Comparison of ENCODE assay signal across 20 cellular contexts in the genomic region with DNA sequence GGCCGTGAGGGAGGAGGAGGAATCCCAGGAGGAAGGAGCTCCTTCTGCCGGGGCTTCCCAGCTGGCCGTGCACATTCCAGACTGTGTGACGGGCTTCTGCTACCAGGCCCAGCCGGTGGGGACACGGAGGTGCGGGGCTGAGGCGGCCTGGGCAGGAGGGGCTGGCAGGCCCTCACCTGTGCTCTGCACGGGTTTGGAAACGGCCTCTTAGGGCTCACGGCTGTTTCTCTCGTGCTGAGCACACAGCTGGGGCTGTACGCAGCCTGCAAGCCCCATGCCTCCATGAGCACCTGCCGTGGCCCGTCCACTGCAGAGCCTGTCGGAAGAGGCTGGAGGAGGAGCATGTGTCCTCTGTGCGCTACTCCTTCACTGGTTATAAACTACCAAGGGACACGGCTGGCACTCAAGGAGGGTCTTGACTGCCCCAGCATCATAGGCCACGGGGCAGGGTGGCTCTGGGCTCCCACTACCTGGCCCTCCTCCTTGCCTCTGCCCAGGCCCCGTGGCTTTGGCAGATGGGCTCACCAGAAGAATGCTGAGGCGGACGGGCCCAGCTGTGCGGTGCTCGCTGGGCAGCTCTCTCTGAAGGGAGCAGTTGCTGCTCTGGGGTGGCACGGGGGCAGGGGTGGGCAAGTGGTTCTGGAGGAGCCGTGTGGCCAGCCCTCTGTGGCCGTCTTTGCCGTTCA. TPM values are rescaled to one million over a fixed set of nuclear protein-coding genes. Genes with fewer than 3 reads are reported as not detected.
A peak's percentile ranks its signal among the peaks of the same experiment; 100 is the strongest.
DNase-seq lines count a peak whose midpoint lies in the region; ATAC-seq and TF ChIP-seq lines count a peak whose summit lies in the region.
"Had no signal": no experiment of that assay in that cellular context is flagged by ENCODE, and none has a peak within 500 bp of the region (broad histone marks: within the 10 kb centered on the region; RNA-seq: fewer than 3 reads in every experiment).

No MANE protein-coding gene starts in this region.

- no peak for TF ChIP-seq POLR2A in IMR-90 (IDR thresholded peaks at IDR 0.05; ENCODE audit: low read depth, low read length)

- H3K4ac ChIP-seq in IMR-90 (ENCODE audit: low read depth, low read length) (no peak overlapping the region), mesendoderm (ENCODE audit: low read depth, low read length) (no peak overlapping the region)

- no peaks in the 10 kb centered on the region for H3K4me1 ChIP-seq in IMR-90 (ENCODE audit: control insufficient read depth, insufficient read depth, low read length)
- H3K4me1 ChIP-seq in right atrium auricular region = no peaks in the 10 kb centered on the region
- no peaks in the 10 kb centered on the region for H3K4me1 ChIP-seq in mesendoderm (ENCODE audit: control insufficient read depth, low read depth, low read length)
- H3K4me1 ChIP-seq: breast epithelium, neural progenitor cell had no signal

- H3K14ac ChIP-seq in IMR-90 (replicated peaks; ENCODE audit: low read depth, low read length) = no peak overlapping the region

- H3K4me3 ChIP-seq in IMR-90 (ENCODE audit: insufficient read depth, low read depth, low read length) (no peak overlapping the region), right atrium auricular region (no peak overlapping the region), mesendoderm (ENCODE audit: low read length) (no peak overlapping the region)
- H3K4me3 ChIP-seq: BLaER1 treated with 17β-estradiol and CSF1 and Interleukin-3, amounts not matched to agents 10 nM and 100 nM; breast epithelium; neural progenitor cell; skin epidermis had no signal

- H2AK9ac ChIP-seq in IMR-90 (replicated peaks; ENCODE audit: low read depth, low read length, poor library complexity) = no peak overlapping the region

- H2BK120ac ChIP-seq in IMR-90 (ENCODE audit: low read depth, low read length) = no peak overlapping the region
- no peak overlapping the region for H2BK120ac ChIP-seq in mesendoderm (ENCODE audit: low read depth, low read length)

- intact Hi-C loops in IMR-90 (cut with micrococcal nuclease) = no loop called here
- intact Hi-C loops in posterior vena cava (cut with DNase I) = no loop called here

- no peak overlapping the region for H4K91ac ChIP-seq in IMR-90 (ENCODE audit: insufficient read depth, low read depth, low read length)

- no peaks in the 10 kb centered on the region for H4K20me1 ChIP-seq in IMR-90 (ENCODE audit: insufficient read depth, low read length)

- ATAC-seq in IMR-90 (ENCODE audit: low read depth) = no peak
- ATAC-seq in HG02970 (IDR thresholded peaks at IDR 0.05; ENCODE audit: low FRiP score, unreplicated experiment) = no peak

- H3K79me2 ChIP-seq in mesendoderm (ENCODE audit: control insufficient read depth, insufficient read depth, low read length) = no peaks in the 10 kb centered on the region

- H3K9ac ChIP-seq in IMR-90 (ENCODE audit: low read depth, low read length) (no peak overlapping the region), mesendoderm (ENCODE audit: low read length) (no peak overlapping the region)
- H3K9ac ChIP-seq: BLaER1 treated with 17β-estradiol and CSF1 and Interleukin-3, amounts not matched to agents 10 nM and 100 nM; neural progenitor cell had no signal

- no peaks in the 10 kb centered on the region for H3K9me1 ChIP-seq in IMR-90 (ENCODE audit: insufficient read depth, low read length)

- H4K8ac ChIP-seq in IMR-90 (ENCODE audit: low read depth in 2 of 2, low read length in 2 of 2) (no peak overlapping the region), mesendoderm (ENCODE audit: low read depth, low read length) (no peak overlapping the region)

- H2BK5ac ChIP-seq in IMR-90 (ENCODE audit: low read depth, low read length, poor library complexity, severe bottlenecking) (no peak overlapping the region), mesendoderm (ENCODE audit: low read length) (no peak overlapping the region)

- H2BK15ac ChIP-seq in IMR-90 (ENCODE audit: low read depth, low read length) = no peak overlapping the region
- H2BK15ac ChIP-seq in mesendoderm (replicated peaks; ENCODE audit: low read depth) = no peak overlapping the region

- H2AFZ ChIP-seq in IMR-90 (replicated peaks; ENCODE audit: low read length, poor library complexity) = peak overlapping the region; percentile 51
- H2AFZ ChIP-seq: neural progenitor cell had no signal

- CTCF ChIA-PET in IMR-90 (lab: Yijun Ruan, JAX) = no interaction called here

- BruUV-seq in IMR-90 (replicated peaks; lab: Mats Ljungman, UMichigan) = no TSS peak

- H2AK5ac ChIP-seq in IMR-90 (ENCODE audit: low read depth, low read length) (no peak overlapping the region), mesendoderm (ENCODE audit: low read length) (no peak overlapping the region)

- no peak overlapping the region for H2BK20ac ChIP-seq in IMR-90 (ENCODE audit: low read depth, low read length)

- no peak for TF ChIP-seq CTCF in IMR-90 (conservative IDR thresholded peaks at IDR 0.05; ENCODE audit: low read depth, low read length)
- no peak for TF ChIP-seq CTCF in right atrium auricular region (IDR thresholded peaks at IDR 0.05)

- 74% methylated on average over 11 of the region's 28 CpGs; no CpG with 5 or more reads in 1 of the 2 experiments for WGBS in IMR-90 (ENCODE audit: extremely low coverage in 2 of 2, insufficient read length in 1 of 2), 2 experiments
- WGBS in mesendoderm (ENCODE audit: extremely low coverage, insufficient coverage, low lambda C conversion rate) = no CpG with 5 or more reads among the region's 28 CpGs

- H3K27ac ChIP-seq in IMR-90 (ENCODE audit: insufficient read depth, low read length) (no peak overlapping the region), right atrium auricular region (no peak overlapping the region), mesendoderm (ENCODE audit: low read depth, low read length) (no peak overlapping the region)
- H3K27ac ChIP-seq: BLaER1 treated with 17β-estradiol and CSF1 and Interleukin-3, amounts not matched to agents 10 nM and 100 nM; breast epithelium; neural progenitor cell; skin epidermis had no signal

- dilution Hi-C loops in IMR-90 (cut with HindIII; ENCODE audit: low sequenced_read_pairs, unreplicated experiment) = no loop called here

- POLR2A ChIA-PET in IMR-90 (lab: Charles Lee; ENCODE audit: unreplicated experiment) = no interaction called here

- H3K4me2 ChIP-seq in IMR-90 (ENCODE audit: low read depth, low read length) = no peak overlapping the region
- no peak overlapping the region for H3K4me2 ChIP-seq in mesendoderm (ENCODE audit: low read length)
- H3K4me2 ChIP-seq: BLaER1 treated with 17β-estradiol and CSF1 and Interleukin-3, amounts not matched to agents 10 nM and 100 nM; neural progenitor cell had no signal

- H3K56ac ChIP-seq in IMR-90 (ENCODE audit: extremely low read depth, insufficient read depth, low read length) (no peak overlapping the region), mesendoderm (ENCODE audit: low read length) (no peak overlapping the region)

- peak; percentile 4 for DNase-seq in GM03348 (ENCODE audit: low spot score)
- no peak for DNase-seq in IMR-90
- peak; percentile 32 for DNase-seq in right atrium auricular region (ENCODE audit: low spot score)
- peak; percentile 64 for DNase-seq in posterior vena cava (ENCODE audit: low spot score)
- no peak for DNase-seq in putamen (ENCODE audit: low spot score)
- DNase-seq in mesendoderm = no peak
- DNase-seq: activated naive CD8-positive, alpha-beta T cell treated with anti-CD3 and anti-CD28 coated beads, Interleukin-2, amount 10 ng/mL, durations not matched to agents 7 days and 5 days; DMS79 treated with DMSO at 0.1 percent for 48 hours; effector memory CD4-positive, alpha-beta T cell; HCEC 1CT; NCI-H1092 treated with DMSO at 0.1 percent for 48 hours; NCI-H2227 treated with DMSO at 0.1 percent for 48 hours; SHP77 treated with DMSO at 0.1 percent for 48 hours; stimulated activated naive CD4-positive, alpha-beta T cell; T-helper 9 cell had no signal

- H3K18ac ChIP-seq in IMR-90 (ENCODE audit: low read depth, low read length) = no peak overlapping the region
- H3K18ac ChIP-seq in mesendoderm (ENCODE audit: low read length) = no peak overlapping the region

- TF ChIP-seq RAD21 in IMR-90 (IDR thresholded peaks at IDR 0.05; ENCODE audit: low read length) = no peak

- H3K79me1 ChIP-seq in IMR-90 (ENCODE audit: low read depth in 1 of 2, low read length in 2 of 2) (no peaks in the 10 kb centered on the region), mesendoderm (ENCODE audit: low read length) (no peaks in the 10 kb centered on the region)

- H3K27me3 ChIP-seq in IMR-90 (ENCODE audit: control insufficient read depth, insufficient read depth, low read length) = no peaks in the 10 kb centered on the region
- no peaks in the 10 kb centered on the region for H3K27me3 ChIP-seq in right atrium auricular region
- no peaks in the 10 kb centered on the region for H3K27me3 ChIP-seq in mesendoderm (ENCODE audit: insufficient read depth, low read length, poor library complexity)
- H3K27me3 ChIP-seq: BLaER1 treated with 17β-estradiol and CSF1 and Interleukin-3, amounts not matched to agents 10 nM and 100 nM; breast epithelium; neural progenitor cell had no signal

- in situ Hi-C loops in IMR-90 (cut with MboI; ENCODE audit: low sequenced_read_pairs) = no loop called here

- H3K23ac ChIP-seq in IMR-90 (ENCODE audit: low read depth, low read length) (no peak overlapping the region), mesendoderm (ENCODE audit: low read length) (no peak overlapping the region)

- no peaks in the 10 kb centered on the region for H3K9me3 ChIP-seq in IMR-90 (ENCODE audit: control insufficient read depth, insufficient read depth, low read length)
- H3K9me3 ChIP-seq in right atrium auricular region = no peaks in the 10 kb centered on the region
- H3K9me3 ChIP-seq: BLaER1 treated with 17β-estradiol and CSF1 and Interleukin-3, amounts not matched to agents 10 nM and 100 nM; breast epithelium had no signal

- H4K5ac ChIP-seq in IMR-90 (ENCODE audit: low read depth, low read length) (no peak overlapping the region), mesendoderm (ENCODE audit: low read length) (no peak overlapping the region)

- H3K36me3 ChIP-seq in IMR-90 (ENCODE audit: control insufficient read depth, insufficient read depth, low read length) (peaks cover 8% of the 10 kb centered on the region), right atrium auricular region (peaks cover 17% of the 10 kb centered on the region), mesendoderm (ENCODE audit: control insufficient read depth, insufficient read depth, low read length) (no peaks in the 10 kb centered on the region)
- H3K36me3 ChIP-seq: breast epithelium had no signal

RNA-seq across cellular contexts. Expression of a gene that starts 15.8 kb away (rescaled TPM):
- total RNA-seq in IMR-90 (2012; rRNA removed) = 6.3 and 7.2 TPM in 2 replicates
- polyA plus RNA-seq in IMR-90 (2012; rRNA removed) = 10.4 and 10.7 TPM in 2 replicates
- 7.4 and 8.5 TPM in 2 replicates for polyA plus RNA-seq in IMR-90 (2012; cell fraction: cytosol; rRNA removed)
- polyA plus RNA-seq in IMR-90 (2012; cell fraction: nucleus; rRNA removed; ENCODE audit: low replicate concordance) = 61.8 and 109 TPM in 2 replicates
- 10 to 100 TPM; 12.2 to 14.1 TPM for total RNA-seq in right atrium auricular region
- 10 to 100 TPM; 28.5 to 31.4 TPM for total RNA-seq in posterior vena cava
- polyA plus RNA-seq in mesendoderm (2013, experiment 1 of 2) = 10.3 TPM
- polyA plus RNA-seq in mesendoderm (2013, experiment 2 of 2) = 10.5 TPM

RNA-seq across cellular contexts. Expression of a gene that starts 57.3 kb away (rescaled TPM):
- total RNA-seq in IMR-90 (2012; rRNA removed) = 26.9 and 29.4 TPM in 2 replicates
- polyA plus RNA-seq in IMR-90 (2012; rRNA removed) = 48.5 and 58.2 TPM in 2 replicates
- polyA plus RNA-seq in IMR-90 (2012; cell fraction: cytosol; rRNA removed) = 17.4 and 21.0 TPM in 2 replicates
- 118 and 306 TPM in 2 replicates for polyA plus RNA-seq in IMR-90 (2012; cell fraction: nucleus; rRNA removed; ENCODE audit: low replicate concordance)
- 10 to 100 TPM; 20.9 to 26.1 TPM for total RNA-seq in right atrium auricular region
- 10 to 100 TPM; 38.7 to 41.5 TPM for total RNA-seq in posterior vena cava
- polyA plus RNA-seq in mesendoderm (2013, experiment 1 of 2) = 23.7 TPM
- 24.1 TPM for polyA plus RNA-seq in mesendoderm (2013, experiment 2 of 2)

Comparison
In these comparisons a context has a peak if more than half of its experiments do, and no peak if none do; other contexts are left out.
1. DNase-seq: peak in GM03348 (single experiment), right atrium auricular region (single experiment) and posterior vena cava (single experiment); none in IMR-90 (single experiment), putamen (single experiment) and mesendoderm (single experiment).